16 cellular contexts compared by ENCODE assay signal in genomic region chr17:66654764-66655163, GRCh38.
"Had no signal": no experiment of that assay in that cellular context is flagged by ENCODE, and none has a peak within 500 bp of the region (broad histone marks: within the 10 kb centered on the region; RNA-seq: fewer than 3 reads in every experiment).

No MANE protein-coding gene starts in this region.

- DNase-seq: activated CD4-positive, alpha-beta memory T cell treated with anti-CD3 and anti-CD28 coated beads for 36 hours; activated CD4-positive, CD25-positive, alpha-beta regulatory T cell treated with anti-CD3 and anti-CD28 coated beads, Interleukin-2, amount 50 U/mL, for 72 hours; activated CD8-positive, alpha-beta memory T cell treated with anti-CD3 and anti-CD28 coated beads, Interleukin-2, amount 50 U/mL, for 4 hours; activated naive CD4-positive, alpha-beta T cell treated with anti-CD3 and anti-CD28 coated beads, Interleukin-2, amount 10 ng/mL, durations not matched to agents 7 days and 5 days; cerebellar nuclear complex; islet precursor cell; left lung; ovary; stimulated activated CD4-positive, alpha-beta T cell treated with anti-CD3 and anti-CD28 coated beads, Interleukin-4, amount 100 ng/mL, for 4 hours; stomach; thyroid gland had no signal

- H3K27me3 ChIP-seq: brain microvascular endothelial cell, gastroesophageal sphincter, left lung, ovary, stomach, thyroid gland had no signal

- H3K4me1 Mint-ChIP-seq: memory B cell had no signal

- H3K4me1 ChIP-seq: gastroesophageal sphincter, left lung, stomach, thyroid gland had no signal

- H3K27me3 Mint-ChIP-seq: activated CD4-positive, alpha-beta memory T cell treated with anti-CD3 and anti-CD28 coated beads for 36 hours; activated naive CD4-positive, alpha-beta T cell treated with anti-CD3 and anti-CD28 coated beads, Interleukin-2, amount 10 ng/mL, durations not matched to agents 7 days and 5 days had no signal

- H3K27ac Mint-ChIP-seq: activated naive CD4-positive, alpha-beta T cell treated with anti-CD3 and anti-CD28 coated beads, Interleukin-2, amount 10 ng/mL, durations not matched to agents 7 days and 5 days; memory B cell; T-helper 2 cell treated with Interferon-gamma antibody and Interleukin-4, amounts not matched to agents 5 μg/mL and 100 μg/mL, for 36 hours had no signal

- H3K36me3 Mint-ChIP-seq: memory B cell had no signal

- H3K9me3 ChIP-seq: gastroesophageal sphincter, left lung, ovary, stomach, thyroid gland had no signal

- FAIRE-seq: urothelium cell line had no signal

- H3K9me3 Mint-ChIP-seq: memory B cell had no signal

- H3K27ac ChIP-seq: brain microvascular endothelial cell, gastroesophageal sphincter, left lung, ovary, stomach, thyroid gland had no signal

- H3K36me3 ChIP-seq: brain microvascular endothelial cell, gastroesophageal sphincter, left lung, ovary, thyroid gland had no signal

- H3K4me3 Mint-ChIP-seq: activated CD4-positive, alpha-beta memory T cell treated with anti-CD3 and anti-CD28 coated beads for 36 hours; activated naive CD4-positive, alpha-beta T cell treated with anti-CD3 and anti-CD28 coated beads, Interleukin-2, amount 10 ng/mL, durations not matched to agents 7 days and 5 days; memory B cell; T-helper 2 cell treated with Interferon-gamma antibody and Interleukin-4, amounts not matched to agents 5 μg/mL and 100 μg/mL, for 36 hours had no signal

- H3K4me3 ChIP-seq: gastroesophageal sphincter, left lung, ovary, stomach, thyroid gland had no signal
